ENCODE assay signal across 8 cellular contexts in the genomic region with DNA sequence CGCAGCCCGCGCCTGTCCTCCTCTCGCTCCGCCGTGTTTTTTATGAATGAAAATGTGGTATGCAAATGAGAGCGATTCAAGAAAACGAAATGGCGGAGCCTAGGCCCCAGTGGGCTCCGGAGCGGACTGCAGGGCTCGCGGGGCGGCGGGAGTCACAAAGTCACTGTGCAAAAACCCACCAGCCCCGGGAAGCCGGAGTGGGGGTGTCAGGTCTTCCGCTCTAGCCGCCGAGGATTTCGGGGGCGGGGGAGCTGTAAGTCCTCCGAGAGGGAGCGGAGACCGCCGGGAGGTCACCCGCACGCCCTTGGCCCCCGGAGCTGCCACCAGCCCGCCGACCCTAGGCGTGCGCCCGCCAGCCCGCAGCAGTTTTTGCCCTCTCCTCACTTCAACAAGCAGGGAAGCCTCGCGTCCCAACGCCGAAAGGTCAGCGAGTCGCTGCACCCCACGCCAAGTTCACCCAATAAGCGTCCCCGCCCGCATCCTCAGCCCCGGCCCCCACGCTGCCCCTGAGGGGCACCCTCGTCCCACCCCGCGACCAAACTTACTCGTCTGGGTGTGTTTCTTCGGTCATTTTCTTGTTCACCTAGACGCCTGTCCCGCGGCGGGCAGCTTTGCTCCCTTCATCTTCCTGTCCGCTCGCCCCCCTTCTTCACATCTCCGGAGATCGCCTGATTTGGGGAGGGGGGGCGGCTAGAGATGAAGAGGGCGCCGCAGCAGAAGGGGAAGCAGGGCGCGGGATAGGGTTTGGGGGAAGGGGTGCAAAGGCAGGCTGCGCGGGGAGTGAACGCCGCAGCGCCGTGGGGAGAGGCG. TPM values are rescaled to one million over a fixed set of nuclear protein-coding genes. Genes with fewer than 3 reads are reported as not detected.
DNase-seq lines count a peak whose midpoint lies in the region; ATAC-seq, FAIRE-seq and TF ChIP-seq lines count a peak whose summit lies in the region.

No MANE protein-coding gene starts in this region.

- no peaks in the 10 kb centered on the region for H3K9me3 ChIP-seq in A549
- no peaks in the 10 kb centered on the region for H3K9me3 ChIP-seq in esophagus muscularis mucosa
- no peaks in the 10 kb centered on the region for H3K9me3 ChIP-seq in suprapubic skin

- peaks cover 19% of the 10 kb centered on the region for H3K4me1 ChIP-seq in A549
- peaks cover 15 to 39% (median 33%) of the 10 kb centered on the region in 4 donors for H3K4me1 ChIP-seq in esophagus muscularis mucosa
- peaks cover 37% of the 10 kb centered on the region for H3K4me1 ChIP-seq in suprapubic skin

- POLR2A ChIA-PET in A549 (lab: Yijun Ruan, JAX) = interaction anchor here (0.5 to 1.2 kb wide), 8 partner anchors 10 to 414 kb away, joined by 3 to 8 read pairs (median 4); no protein-coding TSS in a partner anchor

- CTCF ChIA-PET in A549 (lab: Yijun Ruan, JAX) = interaction anchor here (0.8 to 2.9 kb wide), 5 partner anchors 10 to 89 kb away, joined by 3 to 10 read pairs (median 3); no protein-coding TSS in a partner anchor

- intact Hi-C loops in esophagus muscularis mucosa (cut with DNase I) = loop anchor here (5.0 to 10.0 kb wide), 4 partner anchors 49 to 367 kb away; a partner anchor contains a TSS

- no peak for FAIRE-seq in A549 (lab: Jason Lieb, UNC)

- TF ChIP-seq RAD21 in A549 (conservative IDR thresholded peaks at IDR 0.05 in 1 of 2, IDR thresholded peaks at IDR 0.05 in 1 of 2) = no peak

- H3K27ac ChIP-seq in A549 (peak overlapping the region; percentile 83 to 94), esophagus muscularis mucosa (replicated peaks in 1 of 4) (peak overlapping the region; percentile 88 to 94 (median 93)), suprapubic skin (peak overlapping the region; percentile 90)

- DNase-seq in A549 (ENCODE audit: low read depth in 1 of 2, low spot score in 1 of 2) = peak in 1 of 2 experiments; percentile 49
- peak; percentile 53 to 88 for DNase-seq in NCI-H526 (lab: John Stamatoyannopoulos, UW)
- DNase-seq in activated T-cell treated with anti-CD3 and anti-CD28 coated beads, Interleukin-2, amount 50 U/mL, for 1 hour = peak; percentile 52
- no peak for DNase-seq in esophagus muscularis mucosa (ENCODE audit: extremely low spot score)
- DNase-seq in myocyte (ENCODE audit: low read depth) = peak; percentile 66
- peak; percentile 80 to 85 for DNase-seq in suprapubic skin (ENCODE audit: low spot score in 2 of 2)

- H3K4me3 ChIP-seq in A549 (peak overlapping the region; percentile 96), esophagus muscularis mucosa (peak overlapping the region; percentile 82 to 96 (median 91)), suprapubic skin (peak overlapping the region; percentile 94)

- peak; percentile 15 to 20; a peak in 5 of 6 replicates for ATAC-seq in A549
- peak; percentile 22 for ATAC-seq in GM18517 (IDR thresholded peaks at IDR 0.05; ENCODE audit: unreplicated experiment)
- peak; percentile 38 for ATAC-seq in HG03095 (IDR thresholded peaks at IDR 0.05; ENCODE audit: unreplicated experiment)

- H3K36me3 ChIP-seq in esophagus muscularis mucosa (no peaks in the 10 kb centered on the region), suprapubic skin (no peaks in the 10 kb centered on the region)

- TF ChIP-seq CTCF in A549 (IDR thresholded peaks at IDR 0.05) = no peak
- no peak for TF ChIP-seq CTCF in esophagus muscularis mucosa (IDR thresholded peaks at IDR 0.05)
- no peak for TF ChIP-seq CTCF in suprapubic skin (IDR thresholded peaks at IDR 0.05)

- TF ChIP-seq EP300 in A549 (IDR thresholded peaks at IDR 0.05) (no peak), esophagus muscularis mucosa (IDR thresholded peaks at IDR 0.05) (no peak), suprapubic skin (IDR thresholded peaks at IDR 0.05) (no peak)

- H3K4me2 ChIP-seq in A549 = peak overlapping the region; percentile 83

- H3K27me3 ChIP-seq in esophagus muscularis mucosa = no peaks in the 10 kb centered on the region
- no peaks in the 10 kb centered on the region for H3K27me3 ChIP-seq in suprapubic skin

- no peak for TF ChIP-seq POLR2A in A549 (IDR thresholded peaks at IDR 0.05; ENCODE audit: low read length)
- TF ChIP-seq POLR2A in esophagus muscularis mucosa (IDR thresholded peaks at IDR 0.05; ENCODE audit: low read depth) = no peak
- no peak for TF ChIP-seq POLR2A in suprapubic skin (IDR thresholded peaks at IDR 0.05)

- WGBS in A549 (ENCODE audit: missing lambda C conversion rate) = 2% methylated on average over 47 of the region's 72 CpGs
- 1% methylated on average over 51 of the region's 72 CpGs for WGBS in esophagus muscularis mucosa
- WGBS in suprapubic skin = under 1% methylated on average over 34 of the region's 72 CpGs

TF ChIP-seq in A549, 52 proteins besides CTCF, POLR2A, EP300 and RAD21:
- TF ChIP-seq POLR2AphosphoS2 (conservative IDR thresholded peaks at IDR 0.05; ENCODE audit: low read length) = no peak
- TF ChIP-seq PHF8 (IDR thresholded peaks at IDR 0.05; ENCODE audit: borderline replicate concordance, low read depth) = peak; percentile 2; the same call in 1 of the 2 replicates
- TF ChIP-seq, protein P1, sequence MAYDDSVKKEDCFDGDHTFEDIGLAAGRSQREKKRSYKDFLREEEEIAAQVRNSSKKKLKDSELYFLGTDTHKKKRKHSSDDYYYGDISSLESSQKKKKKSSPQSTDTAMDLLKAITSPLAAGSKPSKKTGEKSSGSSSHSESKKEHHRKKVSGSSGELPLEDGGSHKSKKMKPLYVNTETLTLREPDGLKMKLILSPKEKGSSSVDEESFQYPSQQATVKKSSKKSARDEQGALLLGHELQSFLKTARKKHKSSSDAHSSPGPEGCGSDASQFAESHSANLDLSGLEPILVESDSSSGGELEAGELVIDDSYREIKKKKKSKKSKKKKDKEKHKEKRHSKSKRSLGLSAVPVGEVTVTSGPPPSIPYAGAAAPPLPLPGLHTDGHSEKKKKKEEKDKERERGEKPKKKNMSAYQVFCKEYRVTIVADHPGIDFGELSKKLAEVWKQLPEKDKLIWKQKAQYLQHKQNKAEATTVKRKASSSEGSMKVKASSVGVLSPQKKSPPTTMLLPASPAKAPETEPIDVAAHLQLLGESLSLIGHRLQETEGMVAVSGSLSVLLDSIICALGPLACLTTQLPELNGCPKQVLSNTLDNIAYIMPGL (CRISPR knock-in tag; IDR thresholded peaks at IDR 0.05; ENCODE audit: borderline replicate concordance) = no peak

RNA-seq across cellular contexts. Expression of a gene that starts 0.8 kb away (rescaled TPM):
- polyA plus RNA-seq in A549 (2011; rRNA removed) (28.1 and 29.3 TPM in 2 replicates), A549 (2017; fragmentation: RNase III; extraction: RNeasy Plus Mini Kit Qiagen cat#74134 plus additional on column Dnase treatment) (18.9 to 22.6 TPM (median 20.6 TPM) in 3 replicates)
- polyA plus RNA-seq in A549 (2012; cell fraction: cytosol; rRNA removed) = 22.4 and 26.0 TPM in 2 replicates
- 18.5 and 23.7 TPM in 2 replicates for polyA plus RNA-seq in A549 (2012; cell fraction: nucleus; rRNA removed)
- polyA minus RNA-seq in A549 (2011; rRNA and poly(A)+ RNA removed) = 24.1 and 25.4 TPM in 2 replicates
- total RNA-seq in esophagus muscularis mucosa (10 to 100 TPM; 17.4 to 25.6 (median 18.7) TPM), myocyte (5.3 and 11.7 TPM in 2 replicates), suprapubic skin (10 to 100 TPM; 17.8 to 27.5 (median 18.7) TPM)
- 15.3 TPM for polyA plus RNA-seq in myocyte (2012)
